9 cellular contexts compared by ENCODE assay signal in genomic region chr22:38230108-38230825, GRCh38. TPM values are rescaled to one million over a fixed set of nuclear protein-coding genes. Genes with fewer than 3 reads are reported as not detected.
A peak's percentile ranks its signal among the peaks of the same experiment; 100 is the strongest.
DNase-seq lines count a peak whose midpoint lies in the region; FAIRE-seq and TF ChIP-seq lines count a peak whose summit lies in the region.
"Had no signal": no experiment of that assay in that cellular context is flagged by ENCODE, and none has a peak within 500 bp of the region (broad histone marks: within the 10 kb centered on the region; RNA-seq: fewer than 3 reads in every experiment).

No MANE protein-coding gene starts in this region.

- H3K9me3 ChIP-seq in AG04450 (ENCODE audit: control insufficient read depth, insufficient read depth, low read length) (no peaks in the 10 kb centered on the region; the same call in 1 of the 2 replicates), GM23248 (ENCODE audit: low read depth) (no peaks in the 10 kb centered on the region)

- FAIRE-seq in HTR-8/SVneo (lab: Jason Lieb, UNC): no peak
- FAIRE-seq: colon had no signal

- H3K4me1 ChIP-seq in GM23248 (ENCODE audit: insufficient read depth) (peaks cover 23% of the 10 kb centered on the region), mesendoderm (ENCODE audit: control insufficient read depth, low read depth, low read length) (no peaks in the 10 kb centered on the region)

- no peaks in the 10 kb centered on the region for H3K9me2 ChIP-seq in GM23248 (ENCODE audit: insufficient read depth)

- CTCF ChIA-PET in AG04450 (lab: Charles Lee): no interaction called here

- no peak overlapping the region for H3K27ac ChIP-seq in AG04450 (ENCODE audit: low read depth, low read length)
- peak overlapping the region; percentile 50 for H3K27ac ChIP-seq in GM23248
- peak overlapping the region in 55 of 59 donors; percentile 1 to 99 (median 79) for H3K27ac ChIP-seq in dorsolateral prefrontal cortex
- H3K27ac ChIP-seq in mesendoderm (ENCODE audit: low read depth, low read length): no peak overlapping the region

- TF ChIP-seq CTCF in AG04450 (IDR thresholded peaks at IDR 0.05; ENCODE audit: low read depth, low read length) (0 out of 2 replicates have a peak, but pooled peaks have one; percentile 23), dorsolateral prefrontal cortex (IDR thresholded peaks at IDR 0.05 in 54 of 56, conservative IDR thresholded peaks at IDR 0.05 in 2 of 56; ENCODE audit: low read depth in 1 of 56, partially characterized antibody in 56 of 56) (peak; percentile 18 to 70 (median 57))

- H3K27me3 ChIP-seq in AG04450 (ENCODE audit: control insufficient read depth, insufficient read depth, low read length) (no peaks in the 10 kb centered on the region), GM23248 (replicated peaks; ENCODE audit: insufficient read depth) (no peaks in the 10 kb centered on the region), dorsolateral prefrontal cortex (no peaks in the 10 kb centered on the region), mesendoderm (ENCODE audit: insufficient read depth, low read length, poor library complexity) (no peaks in the 10 kb centered on the region)

- H3K56ac ChIP-seq in mesendoderm (ENCODE audit: low read length): no peak overlapping the region

- H2AFZ ChIP-seq in GM23248: no peak overlapping the region

- H3K4ac ChIP-seq in mesendoderm (ENCODE audit: low read depth, low read length): no peak overlapping the region

- no peak overlapping the region for H3K9ac ChIP-seq in GM23248
- H3K9ac ChIP-seq in mesendoderm (ENCODE audit: low read length): no peak overlapping the region

- peaks cover 20% of the 10 kb centered on the region; the same call in 1 of the 2 replicates for H3K36me3 ChIP-seq in GM23248 (ENCODE audit: low read depth)
- H3K36me3 ChIP-seq in mesendoderm (ENCODE audit: control insufficient read depth, insufficient read depth, low read length): peaks cover 5% of the 10 kb centered on the region

- H2BK5ac ChIP-seq in mesendoderm (ENCODE audit: low read length): no peak overlapping the region

- H3K4me3 ChIP-seq in AG04450 (ENCODE audit: low read depth, low read length): no peak overlapping the region
- no peak overlapping the region for H3K4me3 ChIP-seq in GM23248
- H3K4me3 ChIP-seq in dorsolateral prefrontal cortex: no peak overlapping the region
- no peak overlapping the region for H3K4me3 ChIP-seq in mesendoderm (ENCODE audit: low read length)

- H3K4me2 ChIP-seq in GM23248 (ENCODE audit: unreplicated experiment) (no peak overlapping the region), mesendoderm (ENCODE audit: low read length) (no peak overlapping the region)

- DNase-seq in AG04450 (ENCODE audit: low read depth, low spot score) (no peak), GM23248 (peak; percentile 74), T-helper 9 cell (peak; percentile 27), dorsolateral prefrontal cortex (peak in 4 of 10 donors; percentile 57 to 74 (median 64)), mesendoderm (peak; percentile 78), LoVo (ENCODE audit: low spot score) (no peak), posterior vena cava (ENCODE audit: low spot score) (no peak), HTR-8/SVneo (ENCODE audit: insufficient read length, low spot score) (no peak)

- 54 to 59% methylated on average over 11 to 14 of the region's 15 CpGs for WGBS in GM23248 (ENCODE audit: low coverage in 1 of 2, low lambda C conversion rate in 2 of 2, missing lambda C conversion rate in 2 of 2), 2 experiments
- no CpG with 5 or more reads among the region's 15 CpGs for WGBS in mesendoderm (ENCODE audit: extremely low coverage, insufficient coverage, low lambda C conversion rate)

- H3K18ac ChIP-seq in mesendoderm (ENCODE audit: low read length): no peak overlapping the region

- intact Hi-C loops in dorsolateral prefrontal cortex (cut with DNase I) (loop anchor here (5.0 to 10.0 kb wide), 4 partner anchors 113 to 158 kb away; partner anchors contain the start of gene BAIAP2L2 (in 1 of the 2)), posterior vena cava (cut with DNase I) (no loop called here)

- no peak overlapping the region for H2BK120ac ChIP-seq in mesendoderm (ENCODE audit: low read depth, low read length)

- POLR2A ChIA-PET in AG04450 (lab: Yijun Ruan, JAX): interaction anchor here (0.6 to 1.3 kb wide), 2 partner anchors 9 to 37 kb away, joined by 3 to 9 read pairs; no protein-coding TSS in a partner anchor

- H2AK5ac ChIP-seq in mesendoderm (ENCODE audit: low read length): no peak overlapping the region

- H4K5ac ChIP-seq in mesendoderm (ENCODE audit: low read length): no peak overlapping the region

- peaks cover 15% of the 10 kb centered on the region for H3F3A ChIP-seq in GM23248 (ENCODE audit: insufficient read depth)

- H4K20me1 ChIP-seq in GM23248 (ENCODE audit: insufficient read depth): no peaks in the 10 kb centered on the region

- H3K79me1 ChIP-seq in mesendoderm (ENCODE audit: low read length): no peaks in the 10 kb centered on the region

- in situ Hi-C loops in GM23248 (cut with MboI): no loop called here

- no peak overlapping the region for H3K23ac ChIP-seq in mesendoderm (ENCODE audit: low read length)

- H3K79me2 ChIP-seq in GM23248 (ENCODE audit: insufficient read depth) (peaks cover 26% of the 10 kb centered on the region), mesendoderm (ENCODE audit: control insufficient read depth, insufficient read depth, low read length) (no peaks in the 10 kb centered on the region)

- H2BK15ac ChIP-seq in mesendoderm (replicated peaks; ENCODE audit: low read depth): no peak overlapping the region

- no peak overlapping the region for H4K8ac ChIP-seq in mesendoderm (ENCODE audit: low read depth, low read length)

RNA-seq across cellular contexts. Expression of gene MAFF, which starts 28.5 kb away (rescaled TPM):
- polyA plus RNA-seq in AG04450 (2011; rRNA removed) (8.3 and 12.2 TPM in 2 replicates), GM23248 (2016; fragmentation: Nextera tagmentation; extraction: Ambion mirVana) (34.6 and 37.1 TPM in 2 replicates)
- 5.2 and 5.3 TPM in 2 replicates for polyA minus RNA-seq in AG04450 (2011; rRNA and poly(A)+ RNA removed)
- total RNA-seq in GM23248 (2014; rRNA removed; shearing (Covaris generic)): 68.1 and 73.0 TPM in 2 replicates
- total RNA-seq in dorsolateral prefrontal cortex (100 to 1,000 TPM in 1 of 120 experiments, 10 to 100 TPM in 67, 1 to 10 TPM in 52; 3.4 to 113 (median 10.9) TPM), posterior vena cava (10 to 100 TPM; 22.1 to 72.7 TPM)
- 6.2 TPM for polyA plus RNA-seq in mesendoderm (2013, experiment 1 of 2)
- polyA plus RNA-seq in mesendoderm (2013, experiment 2 of 2): 6.4 TPM

RNA-seq across cellular contexts. Expression of gene TMEM184B, which starts 42.5 kb away (rescaled TPM):
- 36.8 and 37.2 TPM in 2 replicates for polyA plus RNA-seq in AG04450 (2011; rRNA removed)
- polyA minus RNA-seq in AG04450 (2011; rRNA and poly(A)+ RNA removed): 33.8 and 40.5 TPM in 2 replicates
- 73.2 and 91.0 TPM in 2 replicates for total RNA-seq in GM23248 (2014; rRNA removed; shearing (Covaris generic))
- 82.7 and 83.7 TPM in 2 replicates for polyA plus RNA-seq in GM23248 (2016; fragmentation: Nextera tagmentation; extraction: Ambion mirVana)
- total RNA-seq in dorsolateral prefrontal cortex: 100 to 1,000 TPM in 119 of 120 experiments, 10 to 100 TPM in 1; 99.7 to 274 (median 141) TPM
- polyA plus RNA-seq in mesendoderm (2013, experiment 1 of 2): 33.7 TPM
- polyA plus RNA-seq in mesendoderm (2013, experiment 2 of 2): 35.3 TPM
- 10 to 100 TPM; 42.9 to 49.7 TPM for total RNA-seq in posterior vena cava

RNA-seq across cellular contexts. Expression of gene PLA2G6, which starts 48.6 kb away (rescaled TPM):
- polyA plus RNA-seq in AG04450 (2011; rRNA removed): 5.0 and 7.8 TPM in 2 replicates
- polyA minus RNA-seq in AG04450 (2011; rRNA and poly(A)+ RNA removed): 18.2 and 20.5 TPM in 2 replicates
- 5.5 and 28.3 TPM in 2 replicates for total RNA-seq in GM23248 (2014; rRNA removed; shearing (Covaris generic))
- 5.6 and 6.5 TPM in 2 replicates for polyA plus RNA-seq in GM23248 (2016; fragmentation: Nextera tagmentation; extraction: Ambion mirVana)
- 100 to 1,000 TPM in 17 of 120 experiments, 10 to 100 TPM in 103; 45.0 to 160 (median 76.4) TPM for total RNA-seq in dorsolateral prefrontal cortex
- polyA plus RNA-seq in mesendoderm (2013, experiment 1 of 2): 2.4 TPM
- 2.4 TPM for polyA plus RNA-seq in mesendoderm (2013, experiment 2 of 2)
- 10 to 100 TPM; 13.7 to 14.3 TPM for total RNA-seq in posterior vena cava

Comparison
In these comparisons a context has a peak if more than half of its experiments do, and no peak if none do; other contexts are left out.
1. DNase-seq: peak in GM23248 (single experiment), T-helper 9 cell (single experiment) and mesendoderm (single experiment); none in AG04450 (single experiment), LoVo (single experiment), posterior vena cava (single experiment) and HTR-8/SVneo (single experiment).
2. H3K27ac ChIP-seq: peak in GM23248 (single experiment) and dorsolateral prefrontal cortex (55 of 59); none in AG04450 (single experiment) and mesendoderm (single experiment).
3. intact Hi-C loops: an anchor here in dorsolateral prefrontal cortex (5.0 to 10.0 kb wide); none called in posterior vena cava.